ENCODE assay signal across 21 cellular contexts in the genomic region with DNA sequence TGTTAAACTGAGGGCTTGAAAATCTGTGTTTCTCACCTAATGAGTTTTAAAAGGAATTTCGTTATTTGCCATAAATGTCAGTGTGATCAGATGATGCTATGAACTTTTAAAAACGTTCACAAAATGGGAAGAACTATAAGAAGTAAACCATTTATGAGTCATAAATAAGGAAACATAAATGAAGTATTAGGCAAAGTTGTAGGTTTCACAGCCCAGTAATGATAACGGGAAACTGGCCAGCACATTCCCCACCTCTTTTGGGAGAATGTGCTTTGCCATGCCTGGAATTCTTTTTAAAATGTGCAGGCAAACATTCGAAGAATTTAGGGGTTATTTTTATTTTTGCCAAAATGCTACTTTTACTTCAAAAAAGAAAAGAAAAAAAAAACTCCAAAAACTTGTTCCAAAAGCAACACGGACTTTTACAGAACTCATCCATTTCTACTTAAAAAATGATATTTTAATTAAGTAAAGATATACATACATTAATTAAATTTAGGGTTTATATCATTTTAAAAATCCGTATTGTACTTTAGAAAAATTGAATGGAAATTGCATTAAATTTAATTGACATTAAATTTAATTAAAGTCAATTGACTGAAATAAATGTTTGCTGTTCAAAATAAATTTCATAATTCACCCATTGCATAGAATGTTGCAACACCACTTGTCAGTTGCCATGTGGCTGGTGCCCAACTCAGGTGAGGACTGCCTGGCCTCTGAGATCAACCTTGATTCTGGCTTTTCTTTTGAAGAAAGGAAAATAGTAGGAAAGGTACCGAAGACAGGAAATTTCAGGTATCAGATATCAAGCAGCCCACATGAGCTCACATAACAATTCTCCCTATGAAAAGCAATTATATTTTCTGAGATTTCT.
DNase-seq lines count a peak whose midpoint lies in the region; ATAC-seq and TF ChIP-seq lines count a peak whose summit lies in the region.
"Had no signal": no experiment of that assay in that cellular context is flagged by ENCODE, and none has a peak within 500 bp of the region (broad histone marks: within the 10 kb centered on the region; RNA-seq: fewer than 3 reads in every experiment).

No MANE protein-coding gene starts in this region.

- H3K27ac ChIP-seq in osteoblast (ENCODE audit: low read depth, low read length) = peak overlapping the region; percentile 48
- H3K27ac ChIP-seq: BLaER1, suprapubic skin had no signal

- H3K36me3 Mint-ChIP-seq in mesothelial cell of epicardium = peaks cover 2% of the 10 kb centered on the region
- H3K36me3 Mint-ChIP-seq in effector memory CD8-positive, alpha-beta T cell (ENCODE audit: insufficient read depth) = no peaks in the 10 kb centered on the region
- H3K36me3 Mint-ChIP-seq: immature natural killer cell, natural killer cell, T-cell had no signal

- no peak overlapping the region for H3K4me3 ChIP-seq in adipocyte (ENCODE audit: low read length)
- H3K4me3 ChIP-seq in osteoblast (ENCODE audit: insufficient read depth, low read length) = no peak overlapping the region
- H3K4me3 ChIP-seq: ascending aorta, BLaER1, suprapubic skin had no signal

- H3K79me2 ChIP-seq in osteoblast (ENCODE audit: insufficient read depth, low read length) = no peaks in the 10 kb centered on the region

- no peak overlapping the region for H3K9ac ChIP-seq in adipocyte (ENCODE audit: low read length)
- H3K9ac ChIP-seq: BLaER1 had no signal

- no peaks in the 10 kb centered on the region for H3K36me3 ChIP-seq in adipocyte (ENCODE audit: control insufficient read depth, insufficient read depth, low read length, severe bottlenecking)
- H3K36me3 ChIP-seq in osteoblast (ENCODE audit: insufficient read depth, low read length) = no peaks in the 10 kb centered on the region
- H3K36me3 ChIP-seq: ascending aorta, BLaER1, suprapubic skin had no signal

- H3K27me3 ChIP-seq in adipocyte (replicated peaks; ENCODE audit: control insufficient read depth, insufficient read depth, low read length) = no peaks in the 10 kb centered on the region
- no peaks in the 10 kb centered on the region for H3K27me3 ChIP-seq in osteoblast (ENCODE audit: insufficient read depth, low read length)
- H3K27me3 ChIP-seq: ascending aorta, BLaER1, suprapubic skin had no signal

- H2AFZ ChIP-seq in osteoblast (ENCODE audit: low read length) = no peak overlapping the region

- no peak overlapping the region for H3K4me3 Mint-ChIP-seq in mesothelial cell of epicardium
- H3K4me3 Mint-ChIP-seq in effector memory CD8-positive, alpha-beta T cell = no peak overlapping the region
- H3K4me3 Mint-ChIP-seq: activated naive CD4-positive, alpha-beta T cell treated with anti-CD3 and anti-CD28 coated beads for 36 hours; dendritic cell treated with granulocyte-macrophage colony-stimulating factor and Interleukin-4, amounts not matched to agents 40 ng/mL and 50 ng/mL, for 4 days; immature natural killer cell; natural killer cell; T-cell had no signal

- no peaks in the 10 kb centered on the region for H3K9me3 ChIP-seq in adipocyte (ENCODE audit: control insufficient read depth, low read length)
- no peaks in the 10 kb centered on the region for H3K9me3 ChIP-seq in osteoblast (ENCODE audit: low read depth, low read length)
- H3K9me3 ChIP-seq: ascending aorta, BLaER1, suprapubic skin had no signal

- H4K20me1 ChIP-seq in osteoblast (ENCODE audit: insufficient read depth, low read length) = no peaks in the 10 kb centered on the region
- H4K20me1 ChIP-seq: BLaER1 had no signal

- H3K4me2 ChIP-seq in osteoblast (ENCODE audit: insufficient read depth, low read length) = no peak overlapping the region
- H3K4me2 ChIP-seq: BLaER1 had no signal

- no peaks in the 10 kb centered on the region for H3K27me3 Mint-ChIP-seq in mesothelial cell of epicardium (ENCODE audit: low read depth)
- H3K27me3 Mint-ChIP-seq in effector memory CD8-positive, alpha-beta T cell = no peaks in the 10 kb centered on the region
- H3K27me3 Mint-ChIP-seq: dendritic cell treated with granulocyte-macrophage colony-stimulating factor and Interleukin-4, amounts not matched to agents 40 ng/mL and 50 ng/mL, for 4 days; T-cell had no signal

- H3K4me1 ChIP-seq in adipocyte (ENCODE audit: control insufficient read depth, insufficient read depth, low read length) (peaks cover 12% of the 10 kb centered on the region), osteoblast (ENCODE audit: insufficient read depth, low read length) (peaks cover 29% of the 10 kb centered on the region)
- H3K4me1 ChIP-seq: BLaER1, suprapubic skin had no signal

- H3K27ac Mint-ChIP-seq in mesothelial cell of epicardium = no peak overlapping the region
- H3K27ac Mint-ChIP-seq in effector memory CD8-positive, alpha-beta T cell = no peak overlapping the region
- H3K27ac Mint-ChIP-seq: activated naive CD4-positive, alpha-beta T cell treated with anti-CD3 and anti-CD28 coated beads for 36 hours; dendritic cell treated with granulocyte-macrophage colony-stimulating factor and Interleukin-4, amounts not matched to agents 40 ng/mL and 50 ng/mL, for 4 days; immature natural killer cell; natural killer cell; progenitor cell of endocrine pancreas; T-cell had no signal

- DNase-seq in AML-193 (lab: John Stamatoyannopoulos, UW) (peak; percentile 39 to 48), adipocyte (ENCODE audit: low read depth) (peak; percentile 24), fibroblast of peridontal ligament (ENCODE audit: extremely low read depth) (peak; percentile 34), osteoblast (ENCODE audit: insufficient read length, low spot score, missing footprints) (no peak), mesothelial cell of epicardium (ENCODE audit: low spot score in 2 of 2, unreplicated experiment in 2 of 2) (no peak), NOMO-1 (lab: John Stamatoyannopoulos, UW; ENCODE audit: unreplicated experiment in 2 of 2) (no peak)
- no peak for DNase-seq in effector memory CD8-positive, alpha-beta T cell
- DNase-seq: activated naive CD4-positive, alpha-beta T cell treated with anti-CD3 and anti-CD28 coated beads for 36 hours; activated T-cell treated with anti-CD3 and anti-CD28 coated beads for 4 hours; erythroblast; immature natural killer cell; natural killer cell; NCI-H187 treated with DMSO at 0.1 percent for 48 hours; NCI-H446; T-cell had no signal

- TF ChIP-seq CTCF in osteoblast (IDR thresholded peaks at IDR 0.05; ENCODE audit: extremely low read depth, low read depth, low read length) = no peak
- TF ChIP-seq CTCF in mesothelial cell of epicardium (IDR thresholded peaks at IDR 0.05; ENCODE audit: unreplicated experiment) = no peak

- ATAC-seq in GM18867 (IDR thresholded peaks at IDR 0.05; ENCODE audit: unreplicated experiment) = no peak
- ATAC-seq in effector memory CD8-positive, alpha-beta T cell (replicated peaks) = no peak
- ATAC-seq: natural killer cell, T-cell had no signal

- peaks cover 28% of the 10 kb centered on the region for H3K4me1 Mint-ChIP-seq in mesothelial cell of epicardium
- no peaks in the 10 kb centered on the region for H3K4me1 Mint-ChIP-seq in effector memory CD8-positive, alpha-beta T cell (ENCODE audit: low read depth in 2 of 2)
- H3K4me1 Mint-ChIP-seq: natural killer cell had no signal

- H3K9me3 Mint-ChIP-seq in mesothelial cell of epicardium = peaks cover 16% of the 10 kb centered on the region
- H3K9me3 Mint-ChIP-seq in effector memory CD8-positive, alpha-beta T cell = peaks cover 0 to 4% of the 10 kb centered on the region in 2 donors
- H3K9me3 Mint-ChIP-seq: activated naive CD4-positive, alpha-beta T cell treated with anti-CD3 and anti-CD28 coated beads for 36 hours; immature natural killer cell; T-cell had no signal

Comparison
In these comparisons a context has a peak if more than half of its experiments do, and no peak if none do; other contexts are left out.
1. DNase-seq: peak in AML-193 (2 of 2), adipocyte (single experiment) and fibroblast of peridontal ligament (single experiment); none in osteoblast (single experiment), mesothelial cell of epicardium (0 of 2), NOMO-1 (0 of 2) and effector memory CD8-positive, alpha-beta T cell (0 of 3).